Comparison of ENCODE assay signal across 8 cellular contexts in genomic region chr11:119726585-119727522, GRCh38. TPM values are rescaled to one million over a fixed set of nuclear protein-coding genes. Genes with fewer than 3 reads are reported as not detected.
DNase-seq lines count a peak whose midpoint lies in the region; ATAC-seq and TF ChIP-seq lines count a peak whose summit lies in the region.

No MANE protein-coding gene starts in this region.

- H3K27me3 Mint-ChIP-seq in CD4-positive, CD25-positive, alpha-beta regulatory T cell = peaks cover 45% of the 10 kb centered on the region
- peaks cover 23 to 29% of the 10 kb centered on the region in 2 donors for H3K27me3 Mint-ChIP-seq in effector memory CD8-positive, alpha-beta T cell
- H3K27me3 Mint-ChIP-seq in neural crest cell (ENCODE audit: low read depth) = peaks cover 13% of the 10 kb centered on the region

- no peak overlapping the region for H3K4me3 ChIP-seq in CD4-positive, CD25-positive, alpha-beta regulatory T cell (ENCODE audit: low read depth, low read length)
- peak overlapping the region; percentile 73 for H3K4me3 ChIP-seq in MG63

- no peaks in the 10 kb centered on the region for H3K9me3 ChIP-seq in CD4-positive, CD25-positive, alpha-beta regulatory T cell (ENCODE audit: control insufficient read depth in 2 of 2, low read length in 2 of 2)
- H3K9me3 ChIP-seq in MG63 = no peaks in the 10 kb centered on the region

- H3K36me3 Mint-ChIP-seq in CD4-positive, CD25-positive, alpha-beta regulatory T cell = no peaks in the 10 kb centered on the region
- peaks cover 9% of the 10 kb centered on the region for H3K36me3 Mint-ChIP-seq in effector memory CD8-positive, alpha-beta T cell (ENCODE audit: insufficient read depth)
- no peaks in the 10 kb centered on the region for H3K36me3 Mint-ChIP-seq in neural crest cell (ENCODE audit: low read depth)

- H3K27me3 ChIP-seq in CD4-positive, CD25-positive, alpha-beta regulatory T cell (ENCODE audit: control insufficient read depth, insufficient read depth, low read length) = peaks cover 19% of the 10 kb centered on the region
- H3K27me3 ChIP-seq in MG63 = no peaks in the 10 kb centered on the region

- H3K9me3 Mint-ChIP-seq in CD4-positive, CD25-positive, alpha-beta regulatory T cell = peaks cover 0 to 2% (median 0%) of the 10 kb centered on the region in 7 donors
- H3K9me3 Mint-ChIP-seq in effector memory CD8-positive, alpha-beta T cell = no peaks in the 10 kb centered on the region
- H3K9me3 Mint-ChIP-seq in neural crest cell = no peaks in the 10 kb centered on the region

- no peak for DNase-seq in CD4-positive, CD25-positive, alpha-beta regulatory T cell
- DNase-seq in MG63 = peak; percentile 5
- DNase-seq in effector memory CD8-positive, alpha-beta T cell = no peak
- no peak for DNase-seq in neural crest cell (ENCODE audit: low read depth, low spot score)
- no peak for DNase-seq in GM19240 (ENCODE audit: insufficient read length, low spot score)
- DNase-seq in activated naive CD4-positive, alpha-beta T cell treated with anti-CD3 and anti-CD28 coated beads, Interleukin-2, amount 50 U/mL, for 16 hours = no peak

- H3K36me3 ChIP-seq in CD4-positive, CD25-positive, alpha-beta regulatory T cell (ENCODE audit: control insufficient read depth, insufficient read depth, low read length) = no peaks in the 10 kb centered on the region
- no peaks in the 10 kb centered on the region for H3K36me3 ChIP-seq in MG63

- H3K4me1 ChIP-seq in CD4-positive, CD25-positive, alpha-beta regulatory T cell (ENCODE audit: control insufficient read depth, insufficient read depth, low read length, poor library complexity, severe bottlenecking) = peaks cover 22% of the 10 kb centered on the region

- peak overlapping the region; percentile 60 to 76 (median 68) for H3K4me3 Mint-ChIP-seq in CD4-positive, CD25-positive, alpha-beta regulatory T cell
- H3K4me3 Mint-ChIP-seq in effector memory CD8-positive, alpha-beta T cell = peak overlapping the region; percentile 51 to 92
- peak overlapping the region; percentile 95 for H3K4me3 Mint-ChIP-seq in neural crest cell

- no peak overlapping the region for H3K27ac Mint-ChIP-seq in CD4-positive, CD25-positive, alpha-beta regulatory T cell
- no peak overlapping the region for H3K27ac Mint-ChIP-seq in effector memory CD8-positive, alpha-beta T cell
- peak overlapping the region; percentile 50 for H3K27ac Mint-ChIP-seq in neural crest cell (ENCODE audit: unreplicated experiment)

- H3K27ac ChIP-seq in CD4-positive, CD25-positive, alpha-beta regulatory T cell (ENCODE audit: insufficient read depth, low read length, poor library complexity, severe bottlenecking) = no peak overlapping the region

- peaks cover 0 to 25% (median 10%) of the 10 kb centered on the region in 4 donors for H3K4me1 Mint-ChIP-seq in CD4-positive, CD25-positive, alpha-beta regulatory T cell
- peaks cover 5 to 24% of the 10 kb centered on the region in 2 donors for H3K4me1 Mint-ChIP-seq in effector memory CD8-positive, alpha-beta T cell (ENCODE audit: low read depth in 2 of 2)
- peaks cover 59% of the 10 kb centered on the region for H3K4me1 Mint-ChIP-seq in neural crest cell

- TF ChIP-seq CTCF in neural crest cell (conservative IDR thresholded peaks at IDR 0.05) = no peak

- no peak for ATAC-seq in CD4-positive, CD25-positive, alpha-beta regulatory T cell (ENCODE audit: low read depth in 2 of 2)
- no peak for ATAC-seq in effector memory CD8-positive, alpha-beta T cell (replicated peaks)
- ATAC-seq in HG02885 (IDR thresholded peaks at IDR 0.05; ENCODE audit: poor library complexity, unreplicated experiment) (no peak), GM19351 (IDR thresholded peaks at IDR 0.05; ENCODE audit: unreplicated experiment) (no peak)

RNA-seq across cellular contexts. Expression of gene NECTIN1, which starts 2.1 kb away (rescaled TPM):
- total RNA-seq in CD4-positive, CD25-positive, alpha-beta regulatory T cell = 2.3 TPM
- under 1 TPM in 1 of 4 donors, not detected in 3; 0.18 TPM for polyA plus RNA-seq in CD4-positive, CD25-positive, alpha-beta regulatory T cell
- total RNA-seq in MG63 (2014; rRNA removed; shearing (Covaris generic); ENCODE audit: low replicate concordance) = 2.2 and 5.3 TPM in 2 replicates
- 44.6 and 49.2 TPM in 2 replicates for total RNA-seq in neural crest cell
